In the genomic region with DNA sequence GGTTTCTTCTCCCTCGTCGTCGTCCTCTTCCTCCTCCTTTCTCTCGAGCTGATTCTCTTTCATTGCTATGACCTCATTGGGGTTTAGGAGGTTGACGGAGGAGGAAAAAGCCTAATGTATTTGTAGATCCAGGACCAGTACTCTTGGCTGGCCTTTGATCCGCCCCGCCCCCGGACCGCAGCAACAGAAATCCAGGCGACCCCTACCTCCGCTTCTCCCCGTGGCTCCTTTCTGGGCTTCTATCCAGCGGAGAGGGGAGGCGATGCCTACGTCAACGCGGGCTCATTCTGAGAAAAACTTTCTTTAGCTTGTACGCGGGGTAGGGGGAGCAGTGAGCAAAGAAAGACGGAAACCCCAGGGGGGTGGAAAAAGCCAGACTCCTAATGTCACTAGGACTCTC, we compare ENCODE assay signal across 8 cellular contexts. TPM values are rescaled to one million over a fixed set of nuclear protein-coding genes. Genes with fewer than 3 reads are reported as not detected.
DNase-seq lines count a peak whose midpoint lies in the region; ATAC-seq, FAIRE-seq and TF ChIP-seq lines count a peak whose summit lies in the region.
"Had no signal": no experiment of that assay in that cellular context is flagged by ENCODE, and none has a peak within 500 bp of the region (broad histone marks: within the 10 kb centered on the region; RNA-seq: fewer than 3 reads in every experiment).

Gene TMEM196, minus strand, starts transcription at position 257 of the 400 bp plus-strand sequence. CDS start 921 bp downstream, outside the sequence.

- H3K27ac Mint-ChIP-seq in stimulated activated naive B cell treated with anti-CD40 and anti-IgM and Interleukin-4, amounts not matched to agents 10 μg/mL and 1 μg/mL and 100 μg/mL, for 72 hours: peak within 1 kb of the TSS; percentile 75

- no peak within 1 kb of the TSS for H3K9ac ChIP-seq in kidney (ENCODE audit: low read length in 2 of 2)

- no peaks in the 10 kb centered on the region for H3K9me3 Mint-ChIP-seq in stimulated activated naive B cell treated with anti-CD40 and anti-IgM and Interleukin-4, amounts not matched to agents 10 μg/mL and 1 μg/mL and 100 μg/mL, for 72 hours

- no peak for TF ChIP-seq POLR2A in breast epithelium (IDR thresholded peaks at IDR 0.05)

- H3K36me3 Mint-ChIP-seq in stimulated activated naive B cell treated with anti-CD40 and anti-IgM and Interleukin-4, amounts not matched to agents 10 μg/mL and 1 μg/mL and 100 μg/mL, for 72 hours: no peaks in the 10 kb centered on the region

- H3K27me3 ChIP-seq in breast epithelium: peaks cover 0 to 32% of the 10 kb centered on the region in 2 donors

- no peak for ATAC-seq in stimulated activated naive B cell treated with anti-CD40 and anti-IgM and Interleukin-4, amounts not matched to agents 10 μg/mL and 1 μg/mL and 100 μg/mL, for 72 hours (replicated peaks)

- no peak for FAIRE-seq in kidney (lab: Jason Lieb, UNC)

- intact Hi-C loops in breast epithelium (cut with DNase I; ENCODE audit: low total_unique reads): no loop called here
- intact Hi-C loops in kidney (cut with DNase I): no loop called here

- H3K9me3 ChIP-seq in breast epithelium (no peaks in the 10 kb centered on the region), kidney (ENCODE audit: control insufficient read depth in 1 of 2, low read length in 2 of 2) (no peaks in the 10 kb centered on the region)
- H3K9me3 ChIP-seq: adrenal gland had no signal

- H3K27ac ChIP-seq in breast epithelium (no peak within 1 kb of the TSS), kidney (ENCODE audit: low read depth in 2 of 2, low read length in 2 of 2) (no peak within 1 kb of the TSS)
- H3K27ac ChIP-seq: adrenal gland had no signal

- peaks cover 9 to 18% of the 10 kb centered on the region in 2 donors for H3K4me1 Mint-ChIP-seq in stimulated activated naive B cell treated with anti-CD40 and anti-IgM and Interleukin-4, amounts not matched to agents 10 μg/mL and 1 μg/mL and 100 μg/mL, for 72 hours

- peak within 1 kb of the TSS; percentile 5 to 52 (median 10) for H3K4me3 ChIP-seq in breast epithelium
- peak within 1 kb of the TSS; percentile 39 to 40 for H3K4me3 ChIP-seq in kidney (ENCODE audit: low read length in 2 of 2)

- H3K27me3 Mint-ChIP-seq in stimulated activated naive B cell treated with anti-CD40 and anti-IgM and Interleukin-4, amounts not matched to agents 10 μg/mL and 1 μg/mL and 100 μg/mL, for 72 hours: peaks cover 38 to 49% of the 10 kb centered on the region in 2 donors

- peak; percentile 53 for DNase-seq in NCI-H2227 (lab: John Stamatoyannopoulos, UW; ENCODE audit: unreplicated experiment)
- no peak for DNase-seq in breast epithelium (ENCODE audit: low spot score in 2 of 2)
- no peak for DNase-seq in kidney
- DNase-seq in stimulated activated naive B cell treated with anti-CD40 and anti-IgM and Interleukin-4, amounts not matched to agents 10 μg/mL and 1 μg/mL and 100 μg/mL, for 72 hours: no peak
- no peak for DNase-seq in SIG-M5 (lab: John Stamatoyannopoulos, UW)
- no peak for DNase-seq in GM03348 (ENCODE audit: low spot score)
- no peak for DNase-seq in SKM-1 (lab: John Stamatoyannopoulos, UW; ENCODE audit: unreplicated experiment)

- TF ChIP-seq CTCF in breast epithelium (IDR thresholded peaks at IDR 0.05) (no peak), kidney (IDR thresholded peaks at IDR 0.05; ENCODE audit: borderline replicate concordance, extremely low read depth, insufficient read depth) (no peak)

- H3K36me3 ChIP-seq in breast epithelium: no peaks in the 10 kb centered on the region
- H3K36me3 ChIP-seq in kidney (ENCODE audit: control insufficient read depth in 1 of 2, insufficient read depth in 2 of 2, low read length in 2 of 2): no peaks in the 10 kb centered on the region
- H3K36me3 ChIP-seq: adrenal gland had no signal

- H3K4me1 ChIP-seq in breast epithelium (no peaks in the 10 kb centered on the region), kidney (ENCODE audit: control insufficient read depth in 1 of 2, insufficient read depth in 1 of 2, low read depth in 1 of 2, low read length in 2 of 2) (peaks cover 0 to 2% of the 10 kb centered on the region in 2 donors)

- H3K4me3 Mint-ChIP-seq in stimulated activated naive B cell treated with anti-CD40 and anti-IgM and Interleukin-4, amounts not matched to agents 10 μg/mL and 1 μg/mL and 100 μg/mL, for 72 hours: peak within 1 kb of the TSS; percentile 61 to 66

RNA-seq across cellular contexts. Expression of gene TMEM196, which starts in this region (rescaled TPM):
- total RNA-seq in breast epithelium: not detected
- total RNA-seq in kidney: 0.06 TPM
- polyA plus RNA-seq in kidney (ENCODE audit: insufficient read depth, low read depth, low replicate concordance): not detected
